Comparison of ENCODE assay signal across 28 cellular contexts in genomic region chr2:21057097-21057496, GRCh38. TPM values are rescaled to one million over a fixed set of nuclear protein-coding genes. Genes with fewer than 3 reads are reported as not detected.
"Had no signal": no experiment of that assay in that cellular context is flagged by ENCODE, and none has a peak within 500 bp of the region (broad histone marks: within the 10 kb centered on the region; RNA-seq: fewer than 3 reads in every experiment).

No MANE protein-coding gene starts in this region.

- FAIRE-seq: colon, endometrium, endothelial cell of umbilical vein, frontal cortex had no signal

- ATAC-seq: effector memory CD8-positive, alpha-beta T cell; esophagus mucosa; foreskin keratinocyte; gastrocnemius medialis; gastroesophageal sphincter; heart left ventricle had no signal

- H3K4me1 ChIP-seq: colonic mucosa, esophagus muscularis mucosa, esophagus squamous epithelium, foreskin keratinocyte, gastrocnemius medialis, gastroesophageal sphincter, heart left ventricle had no signal

- H3K27me3 ChIP-seq: colonic mucosa, esophagus muscularis mucosa, esophagus squamous epithelium, foreskin keratinocyte, gastrocnemius medialis, gastroesophageal sphincter had no signal

- DNase-seq: colonic mucosa; cortex of kidney; dermis blood vessel endothelial cell; dorsolateral prefrontal cortex; effector CD4-positive, alpha-beta T cell; effector CD8-positive, alpha-beta T cell; effector memory CD4-positive, alpha-beta T cell; effector memory CD8-positive, alpha-beta T cell; erythroblast; esophagus squamous epithelium; foreskin fibroblast; foreskin keratinocyte; foreskin melanocyte; gastrocnemius medialis; glutamatergic neuron; head of caudate nucleus; heart left ventricle had no signal

- H3K27ac ChIP-seq: colonic mucosa, coronary artery, dorsolateral prefrontal cortex, epithelial cell of prostate, esophagus muscularis mucosa, esophagus squamous epithelium, foreskin keratinocyte, gastrocnemius medialis, gastroesophageal sphincter, heart left ventricle had no signal

- H3K36me3 ChIP-seq: colonic mucosa, esophagus muscularis mucosa, esophagus squamous epithelium, gastrocnemius medialis, gastroesophageal sphincter, heart left ventricle had no signal

- H3K4me3 ChIP-seq: colonic mucosa, coronary artery, dorsolateral prefrontal cortex, esophagus muscularis mucosa, esophagus squamous epithelium, gastrocnemius medialis, gastroesophageal sphincter, heart left ventricle had no signal

- H3K9me3 ChIP-seq: colonic mucosa, esophagus muscularis mucosa, esophagus squamous epithelium, gastrocnemius medialis, gastroesophageal sphincter, heart left ventricle had no signal

RNA-seq across cellular contexts. Expression of gene APOB, which starts 13.2 kb away (rescaled TPM):
- total RNA-seq: epithelial cell of proximal tubule, foreskin keratinocyte had no signal
- polyA plus RNA-seq: fibroblast of lung, foreskin keratinocyte had no signal
